In the genomic region with DNA sequence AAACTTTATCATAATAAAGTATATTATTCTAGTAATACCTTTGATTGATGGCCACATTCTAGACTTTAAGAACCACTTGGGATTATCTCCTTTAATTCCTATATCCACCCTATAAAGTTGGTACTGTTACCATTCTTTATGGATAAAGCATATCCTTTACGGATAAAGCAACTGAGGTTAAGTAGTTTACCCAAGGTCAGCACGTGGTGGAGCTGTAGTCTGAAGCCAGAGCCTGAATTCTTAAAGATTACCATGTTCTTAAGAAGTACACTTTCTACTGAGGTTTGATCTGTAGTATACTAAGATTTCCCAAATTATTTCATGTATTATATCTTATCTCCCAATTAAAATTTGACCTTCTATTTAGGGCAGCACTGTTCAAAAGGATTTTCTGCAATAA, we compare ENCODE assay signal across 10 cellular contexts. TPM values are rescaled to one million over a fixed set of nuclear protein-coding genes. Genes with fewer than 3 reads are reported as not detected.
DNase-seq lines count a peak whose midpoint lies in the region; ATAC-seq and TF ChIP-seq lines count a peak whose summit lies in the region.
"Had no signal": no experiment of that assay in that cellular context is flagged by ENCODE, and none has a peak within 500 bp of the region (broad histone marks: within the 10 kb centered on the region; RNA-seq: fewer than 3 reads in every experiment).

No MANE protein-coding gene starts in this region.

- H3K9me3 ChIP-seq in heart right ventricle (no peaks in the 10 kb centered on the region), esophagus muscularis mucosa (no peaks in the 10 kb centered on the region), upper lobe of right lung (no peaks in the 10 kb centered on the region), esophagus squamous epithelium (no peaks in the 10 kb centered on the region)

- H3K4me3 Mint-ChIP-seq in activated T-cell treated with anti-CD3 and anti-CD28 coated beads, Interleukin-2, amount 50 U/mL, for 4 hours, result no peak overlapping the region
- H3K4me3 Mint-ChIP-seq: stimulated activated naive B cell treated with anti-CD40 and anti-IgM and Interleukin-4, amounts not matched to agents 10 μg/mL and 1 μg/mL and 100 μg/mL, for 72 hours had no signal

- WGBS in heart right ventricle, 2 donors, result 31 to 39% methylated on average over 2 of the region's 2 CpGs
- 31% methylated on average over 2 of the region's 2 CpGs for whole genome bisulfite sequencing in esophagus muscularis mucosa
- 35 to 47% methylated on average over 2 of the region's 2 CpGs for WGBS in esophagus squamous epithelium, 2 donors

- H3K27me3 ChIP-seq in heart right ventricle (no peaks in the 10 kb centered on the region), esophagus muscularis mucosa (no peaks in the 10 kb centered on the region), upper lobe of right lung (no peaks in the 10 kb centered on the region), esophagus squamous epithelium (no peaks in the 10 kb centered on the region)

- ATAC-seq in heart right ventricle (no peak), left cardiac atrium (no peak), upper lobe of right lung (no peak), HG03135 (IDR thresholded peaks at IDR 0.05; ENCODE audit: unreplicated experiment) (no peak)
- no peak for ATAC-seq in activated T-cell treated with anti-CD3 and anti-CD28 coated beads, Interleukin-2, amount 50 U/mL, for 4 hours
- ATAC-seq: right cardiac atrium; stimulated activated naive B cell treated with anti-CD40 and anti-IgM and Interleukin-4, amounts not matched to agents 10 μg/mL and 1 μg/mL and 100 μg/mL, for 72 hours had no signal

- peaks cover 35% of the 10 kb centered on the region for H3K4me1 Mint-ChIP-seq in activated T-cell treated with anti-CD3 and anti-CD28 coated beads, Interleukin-2, amount 50 U/mL, for 4 hours (ENCODE audit: low read depth)

- no peak for TF ChIP-seq POLR2A in esophagus muscularis mucosa (IDR thresholded peaks at IDR 0.05; ENCODE audit: low read depth)
- TF ChIP-seq POLR2A in esophagus squamous epithelium (IDR thresholded peaks at IDR 0.05), result no peak

- H3K36me3 ChIP-seq in heart right ventricle (no peaks in the 10 kb centered on the region), esophagus muscularis mucosa (no peaks in the 10 kb centered on the region), upper lobe of right lung (no peaks in the 10 kb centered on the region), esophagus squamous epithelium (no peaks in the 10 kb centered on the region)

- DNase-seq in heart right ventricle, result no peak
- no peak for DNase-seq in left cardiac atrium
- peak; percentile 75 for DNase-seq in NCI-H82 treated with DMSO at 0.1 percent for 48 hours (lab: John Stamatoyannopoulos, UW; ENCODE audit: unreplicated experiment)
- no peak for DNase-seq in esophagus muscularis mucosa (ENCODE audit: extremely low spot score)
- no peak for DNase-seq in upper lobe of right lung
- DNase-seq in activated T-cell treated with anti-CD3 and anti-CD28 coated beads, Interleukin-2, amount 50 U/mL, for 4 hours, result no peak
- DNase-seq in esophagus squamous epithelium (lab: John Stamatoyannopoulos, UW), result no peak
- DNase-seq: right cardiac atrium; stimulated activated naive B cell treated with anti-CD40 and anti-IgM and Interleukin-4, amounts not matched to agents 10 μg/mL and 1 μg/mL and 100 μg/mL, for 72 hours had no signal

- intact Hi-C loops in heart right ventricle (cut with DNase I), result loop anchor here in 5 of 10 donors (5.0 to 10.0 kb wide), 4 partner anchors 120 to 175 kb away; a partner anchor contains a TSS
- intact Hi-C loops in left cardiac atrium (cut with DNase I), result loop anchor here in 1 of 2 donors (10.0 kb wide), 1 partner anchor 167 kb away; a partner anchor contains a TSS
- intact Hi-C loops in esophagus muscularis mucosa (cut with DNase I), result loop anchor here (2.0 kb wide), 1 partner anchor 169 kb away; a partner anchor contains a TSS
- intact Hi-C loops in upper lobe of right lung (cut with DNase I), result no loop called here
- intact Hi-C loops in esophagus squamous epithelium (cut with DNase I), result no loop called here

- H3K4me3 ChIP-seq in heart right ventricle, result no peak overlapping the region
- no peak overlapping the region for H3K4me3 ChIP-seq in esophagus muscularis mucosa
- H3K4me3 ChIP-seq in upper lobe of right lung, result no peak overlapping the region
- no peak overlapping the region for H3K4me3 ChIP-seq in esophagus squamous epithelium

- peaks cover 14% of the 10 kb centered on the region for H3K36me3 Mint-ChIP-seq in activated T-cell treated with anti-CD3 and anti-CD28 coated beads, Interleukin-2, amount 50 U/mL, for 4 hours (ENCODE audit: insufficient read depth)

- H3K27ac ChIP-seq in heart right ventricle, result no peak overlapping the region
- H3K27ac ChIP-seq in esophagus muscularis mucosa (replicated peaks in 1 of 4), result no peak overlapping the region
- H3K27ac ChIP-seq in upper lobe of right lung, result no peak overlapping the region
- H3K27ac ChIP-seq in esophagus squamous epithelium, result no peak overlapping the region

- TF ChIP-seq CTCF in heart right ventricle (IDR thresholded peaks at IDR 0.05), result peak in 8 of 9 donors; percentile 7 to 62 (median 48)
- TF ChIP-seq CTCF in esophagus muscularis mucosa (IDR thresholded peaks at IDR 0.05), result peak in 2 of 3 experiments; percentile 12 to 13
- peak; percentile 42 for TF ChIP-seq CTCF in upper lobe of right lung (IDR thresholded peaks at IDR 0.05)
- TF ChIP-seq CTCF in esophagus squamous epithelium (IDR thresholded peaks at IDR 0.05), result peak in 1 of 6 experiments; percentile 14

- TF ChIP-seq EP300 in esophagus muscularis mucosa (IDR thresholded peaks at IDR 0.05), result no peak

- H3K4me1 ChIP-seq in heart right ventricle (peaks cover 10 to 31% (median 25%) of the 10 kb centered on the region in 9 donors), esophagus muscularis mucosa (peaks cover 15 to 29% (median 20%) of the 10 kb centered on the region in 4 donors), upper lobe of right lung (peaks cover 24% of the 10 kb centered on the region), esophagus squamous epithelium (peaks cover 9 to 43% (median 20%) of the 10 kb centered on the region in 3 donors)

- H3K9me3 Mint-ChIP-seq in activated T-cell treated with anti-CD3 and anti-CD28 coated beads, Interleukin-2, amount 50 U/mL, for 4 hours, result no peaks in the 10 kb centered on the region
- H3K9me3 Mint-ChIP-seq: stimulated activated naive B cell treated with anti-CD40 and anti-IgM and Interleukin-4, amounts not matched to agents 10 μg/mL and 1 μg/mL and 100 μg/mL, for 72 hours had no signal

- H3K27me3 Mint-ChIP-seq in activated T-cell treated with anti-CD3 and anti-CD28 coated beads, Interleukin-2, amount 50 U/mL, for 4 hours (ENCODE audit: low read depth), result no peaks in the 10 kb centered on the region
- H3K27me3 Mint-ChIP-seq: stimulated activated naive B cell treated with anti-CD40 and anti-IgM and Interleukin-4, amounts not matched to agents 10 μg/mL and 1 μg/mL and 100 μg/mL, for 72 hours had no signal

RNA-seq across cellular contexts. Expression of a gene that starts 3.0 kb away (rescaled TPM):
- total RNA-seq in heart right ventricle (10 to 100 TPM in 7 of 10 donors, 1 to 10 TPM in 3; 6.2 to 21.3 (median 11.1) TPM), left cardiac atrium (10 to 100 TPM; 18.4 to 24.8 TPM), esophagus muscularis mucosa (10 to 100 TPM; 15.4 to 29.0 (median 19.9) TPM), upper lobe of right lung (80.8 TPM), esophagus squamous epithelium (10 to 100 TPM; 30.9 to 85.1 (median 45.8) TPM)
- polyA plus RNA-seq in heart right ventricle, result 10 to 100 TPM in 1 of 2 donors, 1 to 10 TPM in 1; 4.2 to 10.2 TPM
- 10 to 100 TPM; 47.8 to 58.8 (median 57.8) TPM for total RNA-seq in activated T-cell treated with anti-CD3 and anti-CD28 coated beads, Interleukin-2, amount 50 U/mL, for 4 hours

RNA-seq across cellular contexts. Expression of a gene that starts 38.4 kb away (rescaled TPM):
- total RNA-seq in heart right ventricle (10 to 100 TPM; 12.4 to 75.1 (median 36.2) TPM), left cardiac atrium (1 to 10 TPM; 2.1 to 2.5 TPM), esophagus muscularis mucosa (1 to 10 TPM; 1.7 to 3.1 (median 2.3) TPM), upper lobe of right lung (2.2 TPM), esophagus squamous epithelium (1 to 10 TPM in 2 of 4 donors, under 1 TPM in 1, not detected in 1; 0.61 to 2.8 (median 1.3) TPM)
- polyA plus RNA-seq in heart right ventricle, result 10 to 100 TPM; 14.1 to 28.6 TPM
- under 1 TPM in 1 of 3 donors, not detected in 2; 0.10 TPM for total RNA-seq in activated T-cell treated with anti-CD3 and anti-CD28 coated beads, Interleukin-2, amount 50 U/mL, for 4 hours
